Comparison of ENCODE assay signal across 31 cellular contexts in genomic region chr13:75049936-75050335, GRCh38.
"Had no signal": no experiment of that assay in that cellular context is flagged by ENCODE, and none has a peak within 500 bp of the region (broad histone marks: within the 10 kb centered on the region; RNA-seq: fewer than 3 reads in every experiment).

No MANE protein-coding gene starts in this region.

- H3K9ac ChIP-seq: SK-N-SH had no signal

- H3K4me3 Mint-ChIP-seq: activated CD8-positive, alpha-beta T cell treated with anti-CD3 and anti-CD28 coated beads, Interleukin-2, amount 10 ng/mL, durations not matched to agents 7 days and 5 days; activated naive CD8-positive, alpha-beta T cell treated with anti-CD3 and anti-CD28 coated beads, Interleukin-2, amount 10 ng/mL, durations not matched to agents 7 days and 5 days; WTC11 had no signal

- H3K27me3 Mint-ChIP-seq: activated naive CD8-positive, alpha-beta T cell treated with anti-CD3 and anti-CD28 coated beads, Interleukin-2, amount 10 ng/mL, durations not matched to agents 7 days and 5 days; brain had no signal

- H3K9me2 ChIP-seq: SK-N-SH had no signal

- H3K9me3 Mint-ChIP-seq: WTC11 had no signal

- H3K36me3 Mint-ChIP-seq: activated naive CD8-positive, alpha-beta T cell treated with anti-CD3 and anti-CD28 coated beads, Interleukin-2, amount 10 ng/mL, durations not matched to agents 7 days and 5 days; brain; WTC11 had no signal

- H3K4me1 ChIP-seq: adrenal gland had no signal

- H3K4me1 Mint-ChIP-seq: activated naive CD8-positive, alpha-beta T cell treated with anti-CD3 and anti-CD28 coated beads, Interleukin-2, amount 10 ng/mL, durations not matched to agents 7 days and 5 days had no signal

- DNase-seq: activated CD4-positive, alpha-beta T cell treated with anti-CD3 and anti-CD28 coated beads for 48 hours; activated CD4-positive, alpha-beta T cell treated with anti-CD3 and anti-CD28 coated beads, Interleukin-2, amount 50 U/mL, for 4 hours; activated CD4-positive, CD25-positive, alpha-beta regulatory T cell treated with anti-CD3 and anti-CD28 coated beads, Interleukin-2, amount 50 U/mL, for 72 hours; activated CD8-positive, alpha-beta memory T cell treated with anti-CD3 and anti-CD28 coated beads, Interleukin-2, amount 50 U/mL, for 48 hours; activated CD8-positive, alpha-beta T cell treated with anti-CD3 and anti-CD28 coated beads, Interleukin-2, amount 10 ng/mL, durations not matched to agents 7 days and 5 days; activated naive CD4-positive, alpha-beta T cell treated with anti-CD3 and anti-CD28 coated beads, Interleukin-2, amount 50 U/mL, for 16 hours; activated naive CD8-positive, alpha-beta T cell treated with anti-CD3 and anti-CD28 coated beads, Interleukin-2, amount 10 ng/mL, durations not matched to agents 7 days and 5 days; activated T-cell treated with anti-CD3 and anti-CD28 coated beads, Interleukin-2, amount 50 U/mL, for 1 hour; adrenal gland; aorta; MG63; MV-4-11; NCI-H1092 treated with DMSO at 0.1 percent for 48 hours; NCI-H1417 treated with DMSO at 0.1 percent for 48 hours; NCI-H1694; NCI-H2029; NCI-H2107; NCI-H2171 treated with DMSO at 0.1 percent for 48 hours; NCI-H345; NCI-H510A treated with DMSO at 0.1 percent for 48 hours; NCI-H69; NK-92 treated with Interleukin-12 subunit alpha and Interleukin-12 subunit beta, amount 100 ng/mL, for 24 hours; OCI-M1; RPMI8226; SK-N-SH; SW 1271; T-helper 9 cell had no signal

- H3K36me3 ChIP-seq: adrenal gland, MG63 had no signal

- H3K27me3 ChIP-seq: adrenal gland, MG63 had no signal

- H3K4me3 ChIP-seq: adrenal gland, MG63 had no signal

- H3K27ac ChIP-seq: adrenal gland had no signal

- H3K4me2 ChIP-seq: SK-N-SH had no signal

- H3K27ac Mint-ChIP-seq: activated CD8-positive, alpha-beta T cell treated with anti-CD3 and anti-CD28 coated beads, Interleukin-2, amount 10 ng/mL, durations not matched to agents 7 days and 5 days; activated naive CD8-positive, alpha-beta T cell treated with anti-CD3 and anti-CD28 coated beads, Interleukin-2, amount 10 ng/mL, durations not matched to agents 7 days and 5 days; WTC11 had no signal

- ATAC-seq: activated CD8-positive, alpha-beta T cell treated with anti-CD3 and anti-CD28 coated beads, Interleukin-2, amount 10 ng/mL, durations not matched to agents 7 days and 5 days; Panc1; Right ventricle myocardium inferior; WTC11 had no signal

- H3K9me3 ChIP-seq: adrenal gland, MG63, SK-N-SH had no signal
